In the genomic region with DNA sequence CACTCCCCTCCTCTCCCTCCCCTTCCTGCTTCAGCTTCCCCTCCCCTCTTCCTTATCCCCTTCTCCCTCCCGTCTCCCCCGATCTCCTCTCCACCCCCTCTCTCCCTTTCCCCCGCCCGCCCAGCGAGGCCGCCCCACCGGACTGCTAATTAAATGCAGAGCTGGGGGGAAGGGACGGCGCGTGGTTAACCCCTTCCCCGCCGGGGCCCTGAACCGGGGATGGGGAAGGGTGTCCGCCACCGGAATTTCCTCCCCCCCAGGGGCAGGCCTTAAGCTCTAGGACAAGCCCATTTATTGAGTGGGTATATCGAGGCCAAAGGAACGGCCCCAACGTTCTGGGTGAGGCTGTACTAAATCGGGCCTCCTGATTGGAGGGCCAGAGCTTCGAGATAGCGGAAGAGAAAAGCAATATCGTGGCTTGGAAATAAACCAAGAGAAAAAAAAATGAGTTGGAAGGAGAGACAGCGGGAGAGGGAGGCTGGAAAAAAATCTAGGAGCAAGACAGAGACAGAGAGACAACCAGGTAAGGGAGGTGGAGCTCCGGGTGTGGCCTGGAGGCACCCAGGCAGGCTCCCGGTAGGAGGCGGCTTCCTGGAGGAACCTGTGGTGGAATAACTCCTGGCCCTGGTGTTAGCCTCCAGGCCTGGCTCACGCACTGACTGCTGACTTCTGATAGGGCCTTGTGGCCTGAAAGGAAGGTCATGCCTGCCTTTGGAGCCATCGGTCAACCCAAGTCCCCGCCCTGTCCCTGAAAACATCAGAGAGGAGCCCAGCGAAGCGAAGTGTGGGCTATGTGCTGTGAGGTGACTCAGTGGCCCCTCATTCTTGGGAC, we compare ENCODE assay signal across 8 cellular contexts. TPM values are rescaled to one million over a fixed set of nuclear protein-coding genes. Genes with fewer than 3 reads are reported as not detected.
DNase-seq lines count a peak whose midpoint lies in the region; ATAC-seq, FAIRE-seq and TF ChIP-seq lines count a peak whose summit lies in the region.

No MANE protein-coding gene starts in this region.

- H3K79me1 ChIP-seq in mesenchymal stem cell (replicated peaks; ENCODE audit: low read length, poor library complexity, severe bottlenecking) = no peaks in the 10 kb centered on the region

- peak overlapping the region; percentile 44 for H3K4me2 ChIP-seq in endothelial cell of umbilical vein (ENCODE audit: insufficient read depth, low read length)
- H3K4me2 ChIP-seq in mesenchymal stem cell (ENCODE audit: low read length, poor library complexity, severe bottlenecking) = peak overlapping the region; percentile 75

- no peaks in the 10 kb centered on the region for H3K9me3 ChIP-seq in endothelial cell of umbilical vein (replicated peaks; ENCODE audit: control insufficient read depth, insufficient read depth, low read length)
- H3K9me3 ChIP-seq in mesenchymal stem cell (ENCODE audit: control insufficient read depth, low read length) = no peaks in the 10 kb centered on the region
- no peaks in the 10 kb centered on the region for H3K9me3 ChIP-seq in stomach

- TF ChIP-seq POLR2A in endothelial cell of umbilical vein (IDR thresholded peaks at IDR 0.05; ENCODE audit: low read depth, low read length) = no peak
- TF ChIP-seq POLR2A in stomach (IDR thresholded peaks at IDR 0.05) = no peak

- H3K27me3 ChIP-seq in endothelial cell of umbilical vein (ENCODE audit: control insufficient read depth in 2 of 2, insufficient read depth in 2 of 2, low read length in 2 of 2) = no peaks in the 10 kb centered on the region
- H3K27me3 ChIP-seq in mesenchymal stem cell (ENCODE audit: control insufficient read depth in 1 of 2, insufficient read depth in 1 of 2, low read length in 2 of 2) = no peaks in the 10 kb centered on the region
- H3K27me3 ChIP-seq in stomach = no peaks in the 10 kb centered on the region

- H2AFZ ChIP-seq in endothelial cell of umbilical vein (ENCODE audit: low read depth, low read length) (peak overlapping the region; percentile 73), mesenchymal stem cell (ENCODE audit: low read depth, low read length) (peak overlapping the region; percentile 81)

- H4K91ac ChIP-seq in mesenchymal stem cell (ENCODE audit: low read length) = peak overlapping the region; percentile 98

- H3K27ac ChIP-seq in VCaP = peak overlapping the region; percentile 96
- peak overlapping the region; percentile 77 for H3K27ac ChIP-seq in endothelial cell of umbilical vein (ENCODE audit: insufficient read depth, low read depth, low read length)
- H3K27ac ChIP-seq in mesenchymal stem cell (ENCODE audit: low read length, poor library complexity, severe bottlenecking) = peak overlapping the region; percentile 91
- peak overlapping the region; percentile 94 to 100 (median 96) for H3K27ac ChIP-seq in stomach

- peak overlapping the region in 1 of 2 experiments; percentile 95 for H3K14ac ChIP-seq in mesenchymal stem cell (ENCODE audit: low read length in 2 of 2)

- CTCF ChIA-PET in endothelial cell of umbilical vein (lab: Charles Lee) = interaction anchor here (0.6 to 3.8 kb wide), 9 partner anchors 12 to 117 kb away, joined by 3 to 64 read pairs (median 5); a partner anchor contains a TSS

- H3K9me1 ChIP-seq in endothelial cell of umbilical vein (replicated peaks; ENCODE audit: control insufficient read depth, extremely low read depth, insufficient read depth, low read length) = no peaks in the 10 kb centered on the region

- peak; percentile 73 for FAIRE-seq in endothelial cell of umbilical vein (lab: Jason Lieb, UNC)

- H4K20me1 ChIP-seq in endothelial cell of umbilical vein (replicated peaks; ENCODE audit: control insufficient read depth, extremely low read depth, insufficient read depth, low read length) = no peaks in the 10 kb centered on the region

- H3K4me1 ChIP-seq in endothelial cell of umbilical vein (ENCODE audit: control insufficient read depth, extremely low read depth, insufficient read depth, low read length) = peaks cover 16% of the 10 kb centered on the region
- peaks cover 37% of the 10 kb centered on the region for H3K4me1 ChIP-seq in mesenchymal stem cell (ENCODE audit: control insufficient read depth, insufficient read depth, low read depth, low read length)
- H3K4me1 ChIP-seq in stomach = peaks cover 24 to 46% (median 34%) of the 10 kb centered on the region in 4 donors

- H2BK15ac ChIP-seq in mesenchymal stem cell (ENCODE audit: low read depth, poor library complexity, severe bottlenecking) = peak overlapping the region; percentile 96

- H3K79me2 ChIP-seq in endothelial cell of umbilical vein (ENCODE audit: control insufficient read depth, insufficient read depth, low read length) = no peaks in the 10 kb centered on the region

- DNase-seq in ELR (ENCODE audit: low read depth) (peak; percentile 79), Kasumi-1 (lab: John Stamatoyannopoulos, UW) (peak; percentile 58 to 74), endothelial cell of umbilical vein (ENCODE audit: low read depth, low spot score) (peak; percentile 70), mesenchymal stem cell (peak; percentile 78), stomach (peak; percentile 71)

- H4K8ac ChIP-seq in mesenchymal stem cell (ENCODE audit: low read length) = peak overlapping the region; percentile 95

- ATAC-seq in GM19324 (IDR thresholded peaks at IDR 0.05; ENCODE audit: low FRiP score, unreplicated experiment) (no peak), GM19328 (IDR thresholded peaks at IDR 0.05; ENCODE audit: unreplicated experiment) (no peak)

- no TSS peak for BruUV-seq in endothelial cell of umbilical vein (replicated peaks; lab: Mats Ljungman, UMichigan)

- POLR2A ChIA-PET in endothelial cell of umbilical vein (lab: Charles Lee) = interaction anchor here (0.6 to 4.2 kb wide), 10 partner anchors 8 to 862 kb away, joined by 3 to 100 read pairs (median 5); a partner anchor contains a TSS

- H3K4me3 ChIP-seq in endothelial cell of umbilical vein (replicated peaks in 1 of 3; ENCODE audit: insufficient read depth in 1 of 3, low read depth in 1 of 3, low read length in 3 of 3) = peak overlapping the region; percentile 50 to 78 (median 56)
- peak overlapping the region; percentile 66 to 79 for H3K4me3 ChIP-seq in mesenchymal stem cell (ENCODE audit: insufficient read depth in 1 of 2, low read depth in 1 of 2, low read length in 2 of 2)
- peak overlapping the region; percentile 46 to 70 (median 61) for H3K4me3 ChIP-seq in stomach

- H2BK12ac ChIP-seq in mesenchymal stem cell (ENCODE audit: low read length in 2 of 2) = peak overlapping the region; percentile 62 to 99

- H3K4ac ChIP-seq in mesenchymal stem cell (ENCODE audit: low read depth in 1 of 2, low read length in 2 of 2) = peak overlapping the region; percentile 61 to 95

- H2AK5ac ChIP-seq in mesenchymal stem cell (ENCODE audit: low read length, severe bottlenecking) = peak overlapping the region; percentile 72

- H3K18ac ChIP-seq in mesenchymal stem cell (ENCODE audit: low read depth in 1 of 2, low read length in 2 of 2) = peak overlapping the region; percentile 81 to 98

- H3K9ac ChIP-seq in endothelial cell of umbilical vein (replicated peaks; ENCODE audit: extremely low read depth, insufficient read depth, low read length) = peak overlapping the region; percentile 94
- peak overlapping the region; percentile 94 for H3K9ac ChIP-seq in mesenchymal stem cell (ENCODE audit: low read length)

- intact Hi-C loops in endothelial cell of umbilical vein (cut with micrococcal nuclease) (loop anchor here (1.0 kb wide), 3 partner anchors 11 to 30 kb away; a partner anchor contains a TSS), stomach (cut with DNase I; ENCODE audit: low total_unique reads) (no loop called here)

- TF ChIP-seq CTCF in VCaP (conservative IDR thresholded peaks at IDR 0.05) = no peak
- TF ChIP-seq CTCF in endothelial cell of umbilical vein (IDR thresholded peaks at IDR 0.05; ENCODE audit: extremely low read depth in 1 of 2, insufficient read depth in 1 of 2, low read depth in 1 of 2, low read length in 2 of 2) = no peak
- no peak for TF ChIP-seq CTCF in stomach (IDR thresholded peaks at IDR 0.05)

- H3K23ac ChIP-seq in mesenchymal stem cell (ENCODE audit: low read length in 2 of 2) = peak overlapping the region in 1 of 2 experiments; percentile 46

- H3K36me3 ChIP-seq in endothelial cell of umbilical vein (ENCODE audit: control insufficient read depth in 2 of 2, extremely low read depth in 1 of 2, insufficient read depth in 2 of 2, low read length in 2 of 2) (no peaks in the 10 kb centered on the region), mesenchymal stem cell (ENCODE audit: control insufficient read depth in 1 of 2, insufficient read depth in 2 of 2, low read depth in 1 of 2, low read length in 2 of 2) (no peaks in the 10 kb centered on the region), stomach (no peaks in the 10 kb centered on the region)

- no peak for TF ChIP-seq EP300 in stomach (IDR thresholded peaks at IDR 0.05)

- H2BK5ac ChIP-seq in mesenchymal stem cell (ENCODE audit: low read depth, low read length, poor library complexity, severe bottlenecking) = peak overlapping the region; percentile 79

- dilution Hi-C loops in endothelial cell of umbilical vein (cut with MboI; ENCODE audit: extremely low pct_ligation_motif_present, low sequenced_read_pairs) = no loop called here

- 11% methylated on average over 30 of the region's 31 CpGs for WGBS in mesenchymal stem cell
- WGBS in stomach, 5 donors = 6 to 9% (median 7%) methylated on average over 30 to 31 of the region's 31 CpGs

- peak overlapping the region; percentile 94 for H2BK120ac ChIP-seq in mesenchymal stem cell (ENCODE audit: low read depth, low read length)

RNA-seq across cellular contexts. Expression of a gene that starts 11.6 kb away (rescaled TPM):
- total RNA-seq in endothelial cell of umbilical vein = 130 and 137 TPM in 2 replicates
- polyA plus RNA-seq in endothelial cell of umbilical vein = 91.4 and 134 TPM in 2 replicates
- 58.3 and 136 TPM in 2 replicates for polyA plus RNA-seq in endothelial cell of umbilical vein (2011; cell fraction: cytosol; rRNA removed)
- 50.7 and 62.6 TPM in 2 replicates for polyA plus RNA-seq in endothelial cell of umbilical vein (2011; cell fraction: nucleus; rRNA removed)
- polyA plus RNA-seq in endothelial cell of umbilical vein (2012) = 30.6 and 63.7 TPM in 2 replicates
- polyA minus RNA-seq in endothelial cell of umbilical vein = 77.5 and 83.7 TPM in 2 replicates
- 217 TPM for polyA minus RNA-seq in endothelial cell of umbilical vein (2011; cell fraction: cytosol; rRNA and poly(A)+ RNA removed)
- polyA minus RNA-seq in endothelial cell of umbilical vein (2011; cell fraction: nucleus; rRNA and poly(A)+ RNA removed) = 49.7 and 109 TPM in 2 replicates
- polyA plus RNA-seq in mesenchymal stem cell (2013, experiment 1 of 2) = 173 TPM
- polyA plus RNA-seq in mesenchymal stem cell (2013, experiment 2 of 2) = 178 TPM
- 1,000 to 10,000 TPM in 2 of 5 donors, 100 to 1,000 TPM in 3; 118 to 1,659 (median 737) TPM for total RNA-seq in stomach
- polyA plus RNA-seq in stomach = 100 to 1,000 TPM in 2 of 3 donors, 10 to 100 TPM in 1; 78.6 to 272 (median 102) TPM

RNA-seq across cellular contexts. Expression of a gene that starts 18.8 kb away (rescaled TPM):
- total RNA-seq in endothelial cell of umbilical vein (2.2 and 3.0 TPM in 2 replicates), stomach (10 to 100 TPM in 1 of 5 donors, 1 to 10 TPM in 3, not detected in 1; 2.4 to 35.7 (median 4.0) TPM)
- polyA plus RNA-seq in endothelial cell of umbilical vein (1.5 and 2.1 TPM in 2 replicates), stomach (1 to 10 TPM; 1.4 to 2.7 (median 2.6) TPM)
- 0.31 and 0.68 TPM in 2 replicates for polyA plus RNA-seq in endothelial cell of umbilical vein (2011; cell fraction: cytosol; rRNA removed)
- polyA plus RNA-seq in endothelial cell of umbilical vein (2011; cell fraction: nucleus; rRNA removed) = 5.8 and 9.5 TPM in 2 replicates
- polyA plus RNA-seq in endothelial cell of umbilical vein (2012) = 0.27 and 0.31 TPM in 2 replicates
- polyA minus RNA-seq in endothelial cell of umbilical vein = 2.5 and 3.3 TPM in 2 replicates
- polyA minus RNA-seq in endothelial cell of umbilical vein (2011; cell fraction: cytosol; rRNA and poly(A)+ RNA removed) = 0.20 TPM
- 4.6 and 5.6 TPM in 2 replicates for polyA minus RNA-seq in endothelial cell of umbilical vein (2011; cell fraction: nucleus; rRNA and poly(A)+ RNA removed)
- 0.30 TPM for polyA plus RNA-seq in mesenchymal stem cell (2013, experiment 1 of 2)
- 0.33 TPM for polyA plus RNA-seq in mesenchymal stem cell (2013, experiment 2 of 2)

RNA-seq across cellular contexts. Expression of a gene that starts 29.9 kb away (rescaled TPM):
- total RNA-seq in endothelial cell of umbilical vein = 103 and 118 TPM in 2 replicates
- 105 and 119 TPM in 2 replicates for polyA plus RNA-seq in endothelial cell of umbilical vein
- 78.6 and 101 TPM in 2 replicates for polyA plus RNA-seq in endothelial cell of umbilical vein (2011; cell fraction: cytosol; rRNA removed)
- polyA plus RNA-seq in endothelial cell of umbilical vein (2011; cell fraction: nucleus; rRNA removed) = 33.1 and 38.8 TPM in 2 replicates
- 75.9 and 93.7 TPM in 2 replicates for polyA plus RNA-seq in endothelial cell of umbilical vein (2012)
- 32.9 and 37.8 TPM in 2 replicates for polyA minus RNA-seq in endothelial cell of umbilical vein
- polyA minus RNA-seq in endothelial cell of umbilical vein (2011; cell fraction: cytosol; rRNA and poly(A)+ RNA removed) = 84.7 TPM
- 5.8 and 7.3 TPM in 2 replicates for polyA minus RNA-seq in endothelial cell of umbilical vein (2011; cell fraction: nucleus; rRNA and poly(A)+ RNA removed)
- 97.6 TPM for polyA plus RNA-seq in mesenchymal stem cell (2013, experiment 1 of 2)
- polyA plus RNA-seq in mesenchymal stem cell (2013, experiment 2 of 2) = 98.6 TPM
- 100 to 1,000 TPM in 2 of 5 donors, 10 to 100 TPM in 3; 24.1 to 185 (median 98.6) TPM for total RNA-seq in stomach
- polyA plus RNA-seq in stomach = 100 to 1,000 TPM; 114 to 181 (median 173) TPM

RNA-seq across cellular contexts. Expression of a gene that starts 47.4 kb away (rescaled TPM):
- total RNA-seq in endothelial cell of umbilical vein = 27.2 and 30.5 TPM in 2 replicates
- 9.9 and 13.2 TPM in 2 replicates for polyA plus RNA-seq in endothelial cell of umbilical vein
- polyA plus RNA-seq in endothelial cell of umbilical vein (2011; cell fraction: cytosol; rRNA removed) = 9.3 and 10.7 TPM in 2 replicates
- polyA plus RNA-seq in endothelial cell of umbilical vein (2011; cell fraction: nucleus; rRNA removed) = 19.9 and 23.0 TPM in 2 replicates
- 9.4 and 9.8 TPM in 2 replicates for polyA plus RNA-seq in endothelial cell of umbilical vein (2012)
- 37.1 and 47.2 TPM in 2 replicates for polyA minus RNA-seq in endothelial cell of umbilical vein
- 5.9 TPM for polyA minus RNA-seq in endothelial cell of umbilical vein (2011; cell fraction: cytosol; rRNA and poly(A)+ RNA removed)
- polyA minus RNA-seq in endothelial cell of umbilical vein (2011; cell fraction: nucleus; rRNA and poly(A)+ RNA removed) = 8.6 TPM in 2 replicates
- polyA plus RNA-seq in mesenchymal stem cell (2013, experiment 1 of 2) = 69.3 TPM
- 64.4 TPM for polyA plus RNA-seq in mesenchymal stem cell (2013, experiment 2 of 2)
- 10 to 100 TPM in 4 of 5 donors, 1 to 10 TPM in 1; 8.0 to 58.9 (median 22.9) TPM for total RNA-seq in stomach
- polyA plus RNA-seq in stomach = 10 to 100 TPM in 2 of 3 donors, 1 to 10 TPM in 1; 8.4 to 40.0 (median 31.8) TPM
